In genomic region chr5:168055141-168055680, GRCh38 we compare ENCODE assay signal across 20 cellular contexts.
"Had no signal": no experiment of that assay in that cellular context is flagged by ENCODE, and none has a peak within 500 bp of the region (broad histone marks: within the 10 kb centered on the region; RNA-seq: fewer than 3 reads in every experiment).

No MANE protein-coding gene starts in this region.

- H3K27ac ChIP-seq: RWPE1 had no signal

- H3K9me3 ChIP-seq: SK-N-SH had no signal

- DNase-seq: KBM-7, MV-4-11, NCI-H1048, NCI-H1105, NCI-H1417, NCI-H1436 treated with DMSO at 0.1 percent for 48 hours, NCI-H1694, NCI-H187 treated with DMSO at 0.1 percent for 48 hours, NCI-H2029 treated with DMSO at 0.1 percent for 48 hours, NCI-H2107, NCI-H226, NCI-H446, NCI-H510A, NCI-H524 treated with DMSO at 0.1 percent for 48 hours, NCI-H69, NCI-H774, SIG-M5, SK-N-SH, SW 1271 had no signal
